In genomic region chr20:52150440-52151258, GRCh38 we compare ENCODE assay signal across 8 cellular contexts. TPM values are rescaled to one million over a fixed set of nuclear protein-coding genes. Genes with fewer than 3 reads are reported as not detected.
DNase-seq lines count a peak whose midpoint lies in the region; ATAC-seq and TF ChIP-seq lines count a peak whose summit lies in the region.

No MANE protein-coding gene starts in this region.

- no peak overlapping the region for H3K4me2 ChIP-seq in OCI-LY3 (ENCODE audit: low read length)

- H3K4me1 ChIP-seq in OCI-LY3 (ENCODE audit: low read length): no peaks in the 10 kb centered on the region
- H3K4me1 ChIP-seq in colonic mucosa: no peaks in the 10 kb centered on the region

- H3K9ac ChIP-seq in OCI-LY3 (ENCODE audit: low read length) (no peak overlapping the region), colonic mucosa (ENCODE audit: low read depth in 2 of 2, low read length in 2 of 2) (no peak overlapping the region)

- peaks cover 14% of the 10 kb centered on the region for H3K36me3 ChIP-seq in OCI-LY3 (replicated peaks; ENCODE audit: low read depth, low read length)
- H3K36me3 ChIP-seq in colonic mucosa: no peaks in the 10 kb centered on the region

- H3K79me2 ChIP-seq in OCI-LY3 (ENCODE audit: low read length): no peaks in the 10 kb centered on the region

- H3K9me3 Mint-ChIP-seq in memory B cell: no peaks in the 10 kb centered on the region

- H3K27ac Mint-ChIP-seq in memory B cell: no peak overlapping the region

- intact Hi-C loops in colonic mucosa (cut with DNase I): no loop called here
- intact Hi-C loops in lower leg skin (cut with DNase I; ENCODE audit: low total_unique reads): no loop called here

- ATAC-seq in memory B cell (ENCODE audit: low read depth): peak; percentile 27

- no peak for TF ChIP-seq POLR2A in lower leg skin (IDR thresholded peaks at IDR 0.05)

- no peak overlapping the region for H3K27ac ChIP-seq in OCI-LY3 (ENCODE audit: low read length)
- H3K27ac ChIP-seq in colonic mucosa: no peak overlapping the region

- peak; percentile 14 for DNase-seq in stimulated activated CD8-positive, alpha-beta memory T cell treated with anti-CD3 and anti-CD28 coated beads, Interleukin-12 subunit alpha, Interleukin-12 subunit beta, amount 100 ng/mL, for 1 hour (ENCODE audit: low read depth)
- DNase-seq in stimulated activated CD8-positive, alpha-beta memory T cell treated with anti-CD3 and anti-CD28 coated beads, Interleukin-4, amount 100 ng/mL, for 48 hours: no peak
- DNase-seq in HS-27A (ENCODE audit: low read depth) (peak; percentile 22), colonic mucosa (peak; percentile 32), memory B cell (ENCODE audit: low spot score in 2 of 2) (peak in 1 of 2 donors; percentile 21), lower leg skin (ENCODE audit: low spot score in 2 of 2) (no peak)
- no peak for DNase-seq in activated effector memory CD4-positive, alpha-beta T cell treated with Interleukin-2 at 50 U/mL for 16 hours

- H2AFZ ChIP-seq in OCI-LY3 (ENCODE audit: low read depth, low read length): no peak overlapping the region

- H3K4me3 Mint-ChIP-seq in memory B cell: no peak overlapping the region

- H3K4me3 ChIP-seq in OCI-LY3 (ENCODE audit: low read length): no peak overlapping the region
- no peak overlapping the region for H3K4me3 ChIP-seq in colonic mucosa
- H3K4me3 ChIP-seq in lower leg skin (ENCODE audit: low read depth, poor library complexity, severe bottlenecking): no peak overlapping the region

- H3K4me1 Mint-ChIP-seq in memory B cell: peaks cover 2% of the 10 kb centered on the region

- H3K9me3 ChIP-seq in OCI-LY3 (ENCODE audit: insufficient read depth, low read length) (no peaks in the 10 kb centered on the region), colonic mucosa (no peaks in the 10 kb centered on the region)

- TF ChIP-seq CTCF in OCI-LY3 (IDR thresholded peaks at IDR 0.05; ENCODE audit: low read depth, low read length) (peak; percentile 91), colonic mucosa (IDR thresholded peaks at IDR 0.05) (peak; percentile 68), lower leg skin (IDR thresholded peaks at IDR 0.05) (no peak)

- 59% methylated on average over 2 of the region's 2 CpGs for whole genome bisulfite sequencing in lower leg skin, 2 donors

- peaks cover 21% of the 10 kb centered on the region for H3K36me3 Mint-ChIP-seq in memory B cell

- H3K27me3 ChIP-seq in OCI-LY3 (ENCODE audit: low read depth, low read length) (no peaks in the 10 kb centered on the region), colonic mucosa (no peaks in the 10 kb centered on the region)

- H4K20me1 ChIP-seq in OCI-LY3 (ENCODE audit: insufficient read depth, low read length): no peaks in the 10 kb centered on the region

- H3K27me3 Mint-ChIP-seq in memory B cell: no peaks in the 10 kb centered on the region

RNA-seq across cellular contexts. Expression of gene ZFP64, which starts 40.9 kb away (rescaled TPM):
- total RNA-seq in colonic mucosa (10 to 100 TPM; 17.3 to 19.1 TPM), lower leg skin (10 to 100 TPM; 23.7 to 65.5 (median 27.1) TPM)

Comparison
In these comparisons a context has a peak if more than half of its experiments do, and no peak if none do; other contexts are left out.
1. DNase-seq: peak in stimulated activated CD8-positive, alpha-beta memory T cell treated with anti-CD3 and anti-CD28 coated beads, Interleukin-12 subunit alpha, Interleukin-12 subunit beta, amount 100 ng/mL, for 1 hour (single experiment), HS-27A (single experiment) and colonic mucosa (single experiment); none in stimulated activated CD8-positive, alpha-beta memory T cell treated with anti-CD3 and anti-CD28 coated beads, Interleukin-4, amount 100 ng/mL, for 48 hours (single experiment), lower leg skin (0 of 2) and activated effector memory CD4-positive, alpha-beta T cell treated with Interleukin-2 at 50 U/mL for 16 hours (single experiment).
2. CTCF ChIP-seq: peak in OCI-LY3 (single experiment) and colonic mucosa (single experiment); none in lower leg skin (0 of 3).